ENCODE assay signal across 1 cellular context in genomic region chr3:123750659-123751420, GRCh38.
TF ChIP-seq lines count a peak whose summit lies in the region.

No MANE protein-coding gene starts in this region.

TF ChIP-seq in HepG2, 621 proteins besides CTCF, POLR2A, EP300 and RAD21 (continued from another document):
- TF ChIP-seq, protein P1, sequence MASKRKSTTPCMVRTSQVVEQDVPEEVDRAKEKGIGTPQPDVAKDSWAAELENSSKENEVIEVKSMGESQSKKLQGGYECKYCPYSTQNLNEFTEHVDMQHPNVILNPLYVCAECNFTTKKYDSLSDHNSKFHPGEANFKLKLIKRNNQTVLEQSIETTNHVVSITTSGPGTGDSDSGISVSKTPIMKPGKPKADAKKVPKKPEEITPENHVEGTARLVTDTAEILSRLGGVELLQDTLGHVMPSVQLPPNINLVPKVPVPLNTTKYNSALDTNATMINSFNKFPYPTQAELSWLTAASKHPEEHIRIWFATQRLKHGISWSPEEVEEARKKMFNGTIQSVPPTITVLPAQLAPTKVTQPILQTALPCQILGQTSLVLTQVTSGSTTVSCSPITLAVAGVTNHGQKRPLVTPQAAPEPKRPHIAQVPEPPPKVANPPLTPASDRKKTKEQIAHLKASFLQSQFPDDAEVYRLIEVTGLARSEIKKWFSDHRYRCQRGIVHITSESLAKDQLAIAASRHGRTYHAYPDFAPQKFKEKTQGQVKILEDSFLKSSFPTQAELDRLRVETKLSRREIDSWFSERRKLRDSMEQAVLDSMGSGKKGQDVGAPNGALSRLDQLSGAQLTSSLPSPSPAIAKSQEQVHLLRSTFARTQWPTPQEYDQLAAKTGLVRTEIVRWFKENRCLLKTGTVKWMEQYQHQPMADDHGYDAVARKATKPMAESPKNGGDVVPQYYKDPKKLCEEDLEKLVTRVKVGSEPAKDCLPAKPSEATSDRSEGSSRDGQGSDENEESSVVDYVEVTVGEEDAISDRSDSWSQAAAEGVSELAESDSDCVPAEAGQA (IDR thresholded peaks at IDR 0.05; ENCODE audit: low read depth): no peak
- TF ChIP-seq, protein P1 (CRISPR knock-in tag; IDR thresholded peaks at IDR 0.05; ENCODE audit: borderline replicate concordance): no peak
- no peak for TF ChIP-seq KDM1A (CRISPR knock-in tag; IDR thresholded peaks at IDR 0.05)
- no peak for TF ChIP-seq SCMH1 (CRISPR knock-in tag; IDR thresholded peaks at IDR 0.05; ENCODE audit: borderline replicate concordance)
- TF ChIP-seq, protein P2, sequence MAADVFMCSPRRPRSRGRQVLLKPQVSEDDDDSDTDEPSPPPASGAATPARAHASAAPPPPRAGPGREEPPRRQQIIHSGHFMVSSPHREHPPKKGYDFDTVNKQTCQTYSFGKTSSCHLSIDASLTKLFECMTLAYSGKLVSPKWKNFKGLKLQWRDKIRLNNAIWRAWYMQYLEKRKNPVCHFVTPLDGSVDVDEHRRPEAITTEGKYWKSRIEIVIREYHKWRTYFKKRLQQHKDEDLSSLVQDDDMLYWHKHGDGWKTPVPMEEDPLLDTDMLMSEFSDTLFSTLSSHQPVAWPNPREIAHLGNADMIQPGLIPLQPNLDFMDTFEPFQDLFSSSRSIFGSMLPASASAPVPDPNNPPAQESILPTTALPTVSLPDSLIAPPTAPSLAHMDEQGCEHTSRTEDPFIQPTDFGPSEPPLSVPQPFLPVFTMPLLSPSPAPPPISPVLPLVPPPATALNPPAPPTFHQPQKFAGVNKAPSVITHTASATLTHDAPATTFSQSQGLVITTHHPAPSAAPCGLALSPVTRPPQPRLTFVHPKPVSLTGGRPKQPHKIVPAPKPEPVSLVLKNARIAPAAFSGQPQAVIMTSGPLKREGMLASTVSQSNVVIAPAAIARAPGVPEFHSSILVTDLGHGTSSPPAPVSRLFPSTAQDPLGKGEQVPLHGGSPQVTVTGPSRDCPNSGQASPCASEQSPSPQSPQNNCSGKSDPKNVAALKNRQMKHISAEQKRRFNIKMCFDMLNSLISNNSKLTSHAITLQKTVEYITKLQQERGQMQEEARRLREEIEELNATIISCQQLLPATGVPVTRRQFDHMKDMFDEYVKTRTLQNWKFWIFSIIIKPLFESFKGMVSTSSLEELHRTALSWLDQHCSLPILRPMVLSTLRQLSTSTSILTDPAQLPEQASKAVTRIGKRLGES (CRISPR knock-in tag; IDR thresholded peaks at IDR 0.05; ENCODE audit: borderline replicate concordance): no peak
- peak; percentile 51 for TF ChIP-seq THAP11 (CRISPR knock-in tag; IDR thresholded peaks at IDR 0.05)
- peak; percentile 82 for TF ChIP-seq NR2F6 (IDR thresholded peaks at IDR 0.05)
- peak; percentile 93 for TF ChIP-seq NR2F6 (CRISPR knock-in tag; IDR thresholded peaks at IDR 0.05)
- TF ChIP-seq ZNF441 (CRISPR knock-in tag; IDR thresholded peaks at IDR 0.05; ENCODE audit: borderline replicate concordance): no peak; the same call in 1 of the 2 replicates
- TF ChIP-seq, protein P3, sequence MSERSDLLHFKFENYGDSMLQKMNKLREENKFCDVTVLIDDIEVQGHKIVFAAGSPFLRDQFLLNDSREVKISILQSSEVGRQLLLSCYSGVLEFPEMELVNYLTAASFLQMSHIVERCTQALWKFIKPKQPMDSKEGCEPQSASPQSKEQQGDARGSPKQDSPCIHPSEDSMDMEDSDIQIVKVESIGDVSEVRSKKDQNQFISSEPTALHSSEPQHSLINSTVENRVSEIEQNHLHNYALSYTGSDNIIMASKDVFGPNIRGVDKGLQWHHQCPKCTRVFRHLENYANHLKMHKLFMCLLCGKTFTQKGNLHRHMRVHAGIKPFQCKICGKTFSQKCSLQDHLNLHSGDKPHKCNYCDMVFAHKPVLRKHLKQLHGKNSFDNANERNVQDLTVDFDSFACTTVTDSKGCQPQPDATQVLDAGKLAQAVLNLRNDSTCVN (CRISPR knock-in tag; IDR thresholded peaks at IDR 0.05; ENCODE audit: borderline replicate concordance): no peak
- TF ChIP-seq NFYB (CRISPR knock-in tag; IDR thresholded peaks at IDR 0.05): peak; percentile 71
- no peak for TF ChIP-seq POLR2AphosphoS5 (IDR thresholded peaks at IDR 0.05; ENCODE audit: low read depth, low read length)
- TF ChIP-seq ZNF260 (CRISPR knock-in tag; IDR thresholded peaks at IDR 0.05; ENCODE audit: borderline replicate concordance, low read depth): no peak
- TF ChIP-seq ZNF766 (CRISPR knock-in tag; IDR thresholded peaks at IDR 0.05; ENCODE audit: borderline replicate concordance): peak; percentile 30; the same call in 1 of the 2 replicates
- TF ChIP-seq ZNF746 (CRISPR knock-in tag; IDR thresholded peaks at IDR 0.05): peak; percentile 58; the same call in 1 of the 2 replicates
- no peak; the same call in 1 of the 2 replicates for TF ChIP-seq ZNF350 (CRISPR knock-in tag; IDR thresholded peaks at IDR 0.05; ENCODE audit: borderline replicate concordance, low read depth)
- TF ChIP-seq ZNF367 (CRISPR knock-in tag; IDR thresholded peaks at IDR 0.05; ENCODE audit: borderline replicate concordance): no peak
- TF ChIP-seq EED (CRISPR knock-in tag; IDR thresholded peaks at IDR 0.05): no peak
- TF ChIP-seq, protein P4, sequence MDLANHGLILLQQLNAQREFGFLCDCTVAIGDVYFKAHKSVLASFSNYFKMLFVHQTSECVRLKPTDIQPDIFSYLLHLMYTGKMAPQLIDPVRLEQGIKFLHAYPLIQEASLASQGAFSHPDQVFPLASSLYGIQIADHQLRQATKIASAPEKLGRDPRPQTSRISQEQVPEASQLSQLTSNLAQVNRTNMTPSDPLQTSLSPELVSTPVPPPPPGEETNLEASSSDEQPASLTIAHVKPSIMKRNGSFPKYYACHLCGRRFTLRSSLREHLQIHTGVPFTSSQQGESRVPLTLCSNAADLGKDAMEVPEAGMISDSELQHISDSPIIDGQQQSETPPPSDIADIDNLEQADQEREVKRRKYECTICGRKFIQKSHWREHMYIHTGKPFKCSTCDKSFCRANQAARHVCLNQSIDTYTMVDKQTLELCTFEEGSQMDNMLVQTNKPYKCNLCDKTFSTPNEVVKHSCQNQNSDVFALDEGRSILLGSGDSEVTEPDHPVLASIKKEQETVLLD (CRISPR knock-in tag; IDR thresholded peaks at IDR 0.05; ENCODE audit: low read depth): no peak
- no peak for TF ChIP-seq ZZZ3 (CRISPR knock-in tag; IDR thresholded peaks at IDR 0.05; ENCODE audit: borderline replicate concordance)
- no peak for TF ChIP-seq ZMAT5 (CRISPR knock-in tag; IDR thresholded peaks at IDR 0.05; ENCODE audit: borderline replicate concordance, low read depth)
- TF ChIP-seq ZBTB3 (CRISPR knock-in tag; IDR thresholded peaks at IDR 0.05; ENCODE audit: borderline replicate concordance, low read depth): no peak
- TF ChIP-seq SNAPC4 (CRISPR knock-in tag; IDR thresholded peaks at IDR 0.05): no peak
- TF ChIP-seq MYC (CRISPR knock-in tag; IDR thresholded peaks at IDR 0.05; ENCODE audit: borderline replicate concordance): peak; percentile 45; the same call in 1 of the 2 replicates
- TF ChIP-seq, protein P5, sequence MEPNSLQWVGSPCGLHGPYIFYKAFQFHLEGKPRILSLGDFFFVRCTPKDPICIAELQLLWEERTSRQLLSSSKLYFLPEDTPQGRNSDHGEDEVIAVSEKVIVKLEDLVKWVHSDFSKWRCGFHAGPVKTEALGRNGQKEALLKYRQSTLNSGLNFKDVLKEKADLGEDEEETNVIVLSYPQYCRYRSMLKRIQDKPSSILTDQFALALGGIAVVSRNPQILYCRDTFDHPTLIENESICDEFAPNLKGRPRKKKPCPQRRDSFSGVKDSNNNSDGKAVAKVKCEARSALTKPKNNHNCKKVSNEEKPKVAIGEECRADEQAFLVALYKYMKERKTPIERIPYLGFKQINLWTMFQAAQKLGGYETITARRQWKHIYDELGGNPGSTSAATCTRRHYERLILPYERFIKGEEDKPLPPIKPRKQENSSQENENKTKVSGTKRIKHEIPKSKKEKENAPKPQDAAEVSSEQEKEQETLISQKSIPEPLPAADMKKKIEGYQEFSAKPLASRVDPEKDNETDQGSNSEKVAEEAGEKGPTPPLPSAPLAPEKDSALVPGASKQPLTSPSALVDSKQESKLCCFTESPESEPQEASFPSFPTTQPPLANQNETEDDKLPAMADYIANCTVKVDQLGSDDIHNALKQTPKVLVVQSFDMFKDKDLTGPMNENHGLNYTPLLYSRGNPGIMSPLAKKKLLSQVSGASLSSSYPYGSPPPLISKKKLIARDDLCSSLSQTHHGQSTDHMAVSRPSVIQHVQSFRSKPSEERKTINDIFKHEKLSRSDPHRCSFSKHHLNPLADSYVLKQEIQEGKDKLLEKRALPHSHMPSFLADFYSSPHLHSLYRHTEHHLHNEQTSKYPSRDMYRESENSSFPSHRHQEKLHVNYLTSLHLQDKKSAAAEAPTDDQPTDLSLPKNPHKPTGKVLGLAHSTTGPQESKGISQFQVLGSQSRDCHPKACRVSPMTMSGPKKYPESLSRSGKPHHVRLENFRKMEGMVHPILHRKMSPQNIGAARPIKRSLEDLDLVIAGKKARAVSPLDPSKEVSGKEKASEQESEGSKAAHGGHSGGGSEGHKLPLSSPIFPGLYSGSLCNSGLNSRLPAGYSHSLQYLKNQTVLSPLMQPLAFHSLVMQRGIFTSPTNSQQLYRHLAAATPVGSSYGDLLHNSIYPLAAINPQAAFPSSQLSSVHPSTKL (CRISPR knock-in tag; IDR thresholded peaks at IDR 0.05): peak; percentile 90
- TF ChIP-seq FOXK2 (IDR thresholded peaks at IDR 0.05): peak; percentile 37; the same call in 1 of the 2 replicates
- TF ChIP-seq, protein P6, sequence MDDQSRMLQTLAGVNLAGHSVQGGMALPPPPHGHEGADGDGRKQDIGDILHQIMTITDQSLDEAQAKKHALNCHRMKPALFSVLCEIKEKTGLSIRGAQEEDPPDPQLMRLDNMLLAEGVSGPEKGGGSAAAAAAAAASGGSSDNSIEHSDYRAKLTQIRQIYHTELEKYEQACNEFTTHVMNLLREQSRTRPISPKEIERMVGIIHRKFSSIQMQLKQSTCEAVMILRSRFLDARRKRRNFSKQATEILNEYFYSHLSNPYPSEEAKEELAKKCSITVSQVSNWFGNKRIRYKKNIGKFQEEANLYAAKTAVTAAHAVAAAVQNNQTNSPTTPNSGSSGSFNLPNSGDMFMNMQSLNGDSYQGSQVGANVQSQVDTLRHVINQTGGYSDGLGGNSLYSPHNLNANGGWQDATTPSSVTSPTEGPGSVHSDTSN (CRISPR knock-in tag; IDR thresholded peaks at IDR 0.05; ENCODE audit: borderline replicate concordance): no peak
- no peak for TF ChIP-seq ZNF468 (CRISPR knock-in tag; IDR thresholded peaks at IDR 0.05)
- TF ChIP-seq U2AF2 (IDR thresholded peaks at IDR 0.05; ENCODE audit: low read depth, low read length): no peak
